11 cellular contexts compared by ENCODE assay signal in the genomic region with DNA sequence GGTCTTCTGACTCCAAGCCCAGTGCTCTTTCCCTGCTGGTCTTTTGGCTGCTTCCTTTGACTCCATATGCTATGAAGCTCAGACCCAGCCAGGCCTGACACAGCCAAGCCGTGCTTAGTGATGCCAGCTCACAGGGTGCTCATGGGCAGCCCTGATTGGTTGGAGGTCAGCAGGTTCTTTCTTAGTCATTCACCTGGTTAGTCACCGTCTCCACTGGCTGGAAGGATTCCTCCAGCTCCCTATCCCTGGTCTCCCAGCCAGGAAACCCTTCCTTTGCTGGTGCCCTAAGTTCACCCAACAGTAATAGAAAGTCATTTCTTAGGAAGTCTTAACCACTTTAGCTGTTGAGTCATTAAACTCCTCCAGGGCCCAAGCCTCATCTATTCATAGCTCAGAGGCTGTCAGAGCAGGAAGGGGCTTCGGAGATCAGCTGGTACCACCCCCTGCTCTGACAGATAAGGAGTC. TPM values are rescaled to one million over a fixed set of nuclear protein-coding genes. Genes with fewer than 3 reads are reported as not detected.
DNase-seq lines count a peak whose midpoint lies in the region; ATAC-seq, FAIRE-seq and TF ChIP-seq lines count a peak whose summit lies in the region.
"Had no signal": no experiment of that assay in that cellular context is flagged by ENCODE, and none has a peak within 500 bp of the region (broad histone marks: within the 10 kb centered on the region; RNA-seq: fewer than 3 reads in every experiment).

No MANE protein-coding gene starts in this region.

- DNase-seq in activated T-cell treated with anti-CD3 and anti-CD28 coated beads, Interleukin-2, amount 50 U/mL, for 72 hours = peak in 1 of 2 donors; percentile 12
- DNase-seq in activated T-cell treated with anti-CD3 and anti-CD28 coated beads for 4 hours = no peak
- DNase-seq in PC-3 = peak; percentile 97
- DNase-seq in small intestine = peak; percentile 12
- DNase-seq in activated effector memory CD4-positive, alpha-beta T cell treated with anti-CD3 and anti-CD28 coated beads, Interleukin-2, amount 50 U/mL, for 16 hours = no peak
- DNase-seq in putamen (ENCODE audit: low spot score) = no peak
- no peak for DNase-seq in effector CD8-positive, alpha-beta T cell (lab: John Stamatoyannopoulos, UW)

- H3K9ac ChIP-seq in PC-3 (ENCODE audit: low read length) = no peak overlapping the region

- intact Hi-C loops in PC-3 (cut with micrococcal nuclease) = no loop called here

- no peaks in the 10 kb centered on the region for H3K9me2 ChIP-seq in PC-3 (replicated peaks; ENCODE audit: low read length)

- H3K36me3 Mint-ChIP-seq in activated T-cell treated with anti-CD3 and anti-CD28 coated beads, Interleukin-2, amount 50 U/mL, for 72 hours (ENCODE audit: insufficient read depth in 2 of 2) = no peaks in the 10 kb centered on the region

- CTCF ChIA-PET in PC-3 (lab: Charles Lee) = interaction anchor here (0.6 kb wide), 1 partner anchor 1567 kb away, joined by 5 read pairs; no protein-coding TSS in a partner anchor

- H3K9me3 ChIP-seq in PC-3 (ENCODE audit: low read length) = no peaks in the 10 kb centered on the region
- H3K9me3 ChIP-seq in small intestine (ENCODE audit: control insufficient read depth, low read depth) = no peaks in the 10 kb centered on the region

- no peaks in the 10 kb centered on the region for H3K79me2 ChIP-seq in PC-3 (ENCODE audit: low read length)

- no peak overlapping the region for H3K27ac Mint-ChIP-seq in activated T-cell treated with anti-CD3 and anti-CD28 coated beads, Interleukin-2, amount 50 U/mL, for 72 hours

- H3K4me1 ChIP-seq in PC-3 (ENCODE audit: insufficient read depth, low read length) (peaks cover 21% of the 10 kb centered on the region), small intestine (ENCODE audit: control insufficient read depth in 2 of 2, insufficient read depth in 1 of 2, low read depth in 1 of 2, low read length in 1 of 2) (no peaks in the 10 kb centered on the region)

- H3K36me3 ChIP-seq in PC-3 (ENCODE audit: low read depth, low read length) (no peaks in the 10 kb centered on the region), small intestine (ENCODE audit: control insufficient read depth in 2 of 2, insufficient read depth in 2 of 2, low read length in 2 of 2) (no peaks in the 10 kb centered on the region)

- H3K4me3 ChIP-seq in PC-3 (ENCODE audit: low read length) = no peak overlapping the region
- H3K4me3 ChIP-seq in small intestine (ENCODE audit: low read depth in 1 of 2, low read length in 2 of 2) = no peak overlapping the region

- no peak overlapping the region for H2AFZ ChIP-seq in PC-3 (ENCODE audit: low read length)

- H4K20me1 ChIP-seq in PC-3 (ENCODE audit: low read length) = no peaks in the 10 kb centered on the region

- H3K27me3 ChIP-seq in PC-3 (ENCODE audit: low read length) (peaks cover 28% of the 10 kb centered on the region), small intestine (ENCODE audit: control insufficient read depth in 2 of 2, insufficient read depth in 2 of 2, low read length in 2 of 2) (peaks cover 0 to 23% of the 10 kb centered on the region in 2 donors)

- no peak for FAIRE-seq in small intestine (lab: Jason Lieb, UNC)

- no peaks in the 10 kb centered on the region for H3K9me3 Mint-ChIP-seq in activated T-cell treated with anti-CD3 and anti-CD28 coated beads, Interleukin-2, amount 50 U/mL, for 72 hours
- H3K9me3 Mint-ChIP-seq: brain had no signal

- H3K4me1 Mint-ChIP-seq in activated T-cell treated with anti-CD3 and anti-CD28 coated beads, Interleukin-2, amount 50 U/mL, for 72 hours (ENCODE audit: low read depth) = peaks cover 5% of the 10 kb centered on the region

- H3K4me3 Mint-ChIP-seq in activated T-cell treated with anti-CD3 and anti-CD28 coated beads, Interleukin-2, amount 50 U/mL, for 72 hours = no peak overlapping the region

- 40 to 41% (median 41%) methylated on average over 3 of the region's 3 CpGs for WGBS in small intestine, 3 donors

- no peak for TF ChIP-seq CTCF in PC-3 (conservative IDR thresholded peaks at IDR 0.05; ENCODE audit: low read depth, low read length)

- H3F3A ChIP-seq in PC-3 (ENCODE audit: low read length, unreplicated experiment) = no peaks in the 10 kb centered on the region

- peak; percentile 59 to 71 for ATAC-seq in activated T-cell treated with anti-CD3 and anti-CD28 coated beads, Interleukin-2, amount 50 U/mL, for 72 hours (replicated peaks in 1 of 2)
- ATAC-seq in PC-3 (peak; percentile 97), esophagus mucosa (peak; percentile 95)

- H3K27ac ChIP-seq in PC-3 (ENCODE audit: low read length) (peak overlapping the region; percentile 55), small intestine (ENCODE audit: low read depth in 1 of 2, low read length in 1 of 2) (no peak overlapping the region)
- H3K27ac ChIP-seq: C4-2B had no signal

- H3K4me2 ChIP-seq in PC-3 (ENCODE audit: low read length) = peak overlapping the region; percentile 25

- peaks cover 67% of the 10 kb centered on the region for H3K27me3 Mint-ChIP-seq in activated T-cell treated with anti-CD3 and anti-CD28 coated beads, Interleukin-2, amount 50 U/mL, for 72 hours (ENCODE audit: low read depth)

- no TSS peak for BruUV-seq in PC-3 (replicated peaks; lab: Mats Ljungman, UMichigan)

- POLR2A ChIA-PET in PC-3 (lab: Charles Lee; ENCODE audit: unreplicated experiment) = no interaction called here

RNA-seq across cellular contexts. Expression of gene KCNK3, which starts 3.9 kb away (rescaled TPM):
- total RNA-seq in activated T-cell treated with anti-CD3 and anti-CD28 coated beads, Interleukin-2, amount 50 U/mL, for 72 hours = not detected
- total RNA-seq in PC-3 (2014; rRNA removed) = 0.04 and 0.69 TPM in 2 replicates
- 0.44 TPM for total RNA-seq in esophagus mucosa
- 1 to 10 TPM in 1 of 3 donors, under 1 TPM in 2; 0.22 to 3.3 (median 0.27) TPM for polyA plus RNA-seq in small intestine

RNA-seq across cellular contexts. Expression of gene CIB4, which starts 55.2 kb away (rescaled TPM):
- not detected for total RNA-seq in activated T-cell treated with anti-CD3 and anti-CD28 coated beads, Interleukin-2, amount 50 U/mL, for 72 hours
- not detected in 2 replicates for total RNA-seq in PC-3 (2014; rRNA removed)
- not detected for total RNA-seq in esophagus mucosa
- not detected for polyA plus RNA-seq in small intestine
- total RNA-seq: posterior vena cava had no signal

Comparison
In these comparisons a context has a peak if more than half of its experiments do, and no peak if none do; other contexts are left out.
1. DNase-seq: peak in PC-3 (single experiment) and small intestine (single experiment); none in activated T-cell treated with anti-CD3 and anti-CD28 coated beads for 4 hours (single experiment), activated effector memory CD4-positive, alpha-beta T cell treated with anti-CD3 and anti-CD28 coated beads, Interleukin-2, amount 50 U/mL, for 16 hours (single experiment), putamen (single experiment) and effector CD8-positive, alpha-beta T cell (single experiment).
2. Peak in every context shown above with its lines, with median percentiles within 50 percentile points of each other: ATAC-seq.